Comparison of ENCODE assay signal across 33 cellular contexts in genomic region chr9:130685104-130685503, GRCh38. TPM values are rescaled to one million over a fixed set of nuclear protein-coding genes. Genes with fewer than 3 reads are reported as not detected.
"Had no signal": no experiment of that assay in that cellular context is flagged by ENCODE, and none has a peak within 500 bp of the region (broad histone marks: within the 10 kb centered on the region; RNA-seq: fewer than 3 reads in every experiment).

No MANE protein-coding gene starts in this region.

- H3K27me3 ChIP-seq: colonic mucosa, gastrocnemius medialis had no signal

- FAIRE-seq: endometrium, islet of Langerhans, keratinocyte had no signal

- H3K9me3 ChIP-seq: colonic mucosa, esophagus squamous epithelium, gastrocnemius medialis, left lung, lower lobe of right lung, mucosa of descending colon had no signal

- H3K4me3 ChIP-seq: colonic mucosa, esophagus squamous epithelium, gastrocnemius medialis, heart right ventricle, left lung, lower lobe of right lung, mucosa of descending colon had no signal

- H3K27ac Mint-ChIP-seq: dendritic cell treated with granulocyte-macrophage colony-stimulating factor and Interleukin-4, amounts not matched to agents 40 ng/mL and 50 ng/mL, for 4 days; effector memory CD8-positive, alpha-beta T cell; endodermal cell; mesothelial cell of epicardium; naive B cell had no signal

- H3K36me3 ChIP-seq: colonic mucosa, esophagus squamous epithelium, gastrocnemius medialis, heart right ventricle, left lung, lower lobe of right lung had no signal

- H3K36me3 Mint-ChIP-seq: mesothelial cell of epicardium, naive B cell had no signal

- ATAC-seq: effector memory CD8-positive, alpha-beta T cell; esophagus mucosa; gastrocnemius medialis; heart right ventricle; left cardiac atrium; left lung; left ventricle myocardium superior; lower lobe of right lung; mucosa of descending colon had no signal

- H3K4me3 Mint-ChIP-seq: dendritic cell treated with granulocyte-macrophage colony-stimulating factor and Interleukin-4, amounts not matched to agents 40 ng/mL and 50 ng/mL, for 4 days; effector memory CD8-positive, alpha-beta T cell; endodermal cell; mesothelial cell of epicardium; naive B cell had no signal

- H3K27ac ChIP-seq: colonic mucosa, epithelial cell of prostate, esophagus squamous epithelium, gastrocnemius medialis, heart right ventricle, left lung, lower lobe of right lung had no signal

- DNase-seq: colonic mucosa; cortex of kidney; effector CD8-positive, alpha-beta T cell; effector memory CD8-positive, alpha-beta T cell; endodermal cell; erythroblast; esophagus squamous epithelium; foreskin fibroblast; foreskin melanocyte; gastrocnemius medialis; glutamatergic neuron; head of caudate nucleus; heart right ventricle; hippocampal formation; left cardiac atrium; left lung; left ventricle myocardium superior; lower lobe of right lung; mesenchymal stem cell; mucosa of descending colon; naive B cell had no signal

RNA-seq across cellular contexts. Expression of gene PRDM12, which starts 20.7 kb away (rescaled TPM):
- total RNA-seq: colonic mucosa, dermis microvascular lymphatic vessel endothelial cell, endodermal cell, esophagus mucosa, esophagus squamous epithelium, gastrocnemius medialis, glomerular endothelial cell, heart right ventricle, left cardiac atrium, left lung, left ventricle myocardium superior, lower lobe of right lung, lung microvascular endothelial cell, mesenteric fat pad, mesothelial cell of epicardium, myocyte had no signal
- polyA plus RNA-seq: keratinocyte had no signal
